Comparison of ENCODE assay signal across 1 cellular context in genomic region chr17:66283296-66283934, GRCh38.
A peak's percentile ranks its signal among the peaks of the same experiment; 100 is the strongest.
TF ChIP-seq lines count a peak whose summit lies in the region.

No MANE protein-coding gene starts in this region.

TF ChIP-seq in HepG2, 621 proteins besides CTCF, POLR2A, EP300 and RAD21 (continued from another document):
- TF ChIP-seq ATF4 (CRISPR knock-in tag; IDR thresholded peaks at IDR 0.05) (peak in 1 of 2 experiments; percentile 68; a peak in 1 of 4 replicates), MEIS2 (CRISPR knock-in tag; IDR thresholded peaks at IDR 0.05) (no peak), ZNF629 (CRISPR knock-in tag; conservative IDR thresholded peaks at IDR 0.05) (peak; percentile 61; the same call in 1 of the 2 replicates), ZNF572 (CRISPR knock-in tag; IDR thresholded peaks at IDR 0.05) (no peak), DNMT1 (CRISPR knock-in tag; IDR thresholded peaks at IDR 0.05) (no peak), ZMYM3 (CRISPR knock-in tag; IDR thresholded peaks at IDR 0.05) (peak; percentile 60; the same call in 1 of the 2 replicates), SNAI1 (CRISPR knock-in tag; IDR thresholded peaks at IDR 0.05; ENCODE audit: borderline replicate concordance) (no peak), CERS6 (CRISPR knock-in tag; IDR thresholded peaks at IDR 0.05) (no peak), DNMT3B (CRISPR knock-in tag; conservative IDR thresholded peaks at IDR 0.05) (no peak), ZSCAN9 (CRISPR knock-in tag; IDR thresholded peaks at IDR 0.05; ENCODE audit: borderline replicate concordance) (no peak), ZNF556 (CRISPR knock-in tag; IDR thresholded peaks at IDR 0.05; ENCODE audit: borderline replicate concordance) (no peak), ZNF772 (CRISPR knock-in tag; IDR thresholded peaks at IDR 0.05) (no peak), ETV6 (CRISPR knock-in tag; conservative IDR thresholded peaks at IDR 0.05) (no peak), CEBPB (IDR thresholded peaks at IDR 0.05; ENCODE audit: borderline replicate concordance, low read depth, low read length) (peak; percentile 90; the same call in 1 of the 2 replicates)
